Comparison of ENCODE assay signal across 8 cellular contexts in the genomic region with DNA sequence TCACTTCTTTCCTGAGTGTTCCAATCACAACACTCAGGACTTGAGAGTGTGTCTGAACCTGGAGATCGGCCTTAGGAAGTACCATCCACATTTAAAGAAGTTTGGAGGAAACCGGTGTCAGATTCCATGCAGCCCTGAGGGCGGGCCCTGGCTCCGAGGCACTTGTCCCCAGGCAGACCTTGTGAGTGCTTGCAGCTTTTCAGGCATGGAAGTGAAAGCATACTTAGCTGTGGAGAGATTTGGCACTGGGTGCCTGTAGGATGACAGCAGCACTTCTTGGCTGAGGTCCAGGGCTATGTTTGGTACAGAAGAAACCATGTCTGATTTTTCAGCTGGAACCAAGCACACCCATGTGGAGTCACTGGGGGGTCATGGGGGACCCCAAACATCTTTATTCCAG.
DNase-seq lines count a peak whose midpoint lies in the region; ATAC-seq and TF ChIP-seq lines count a peak whose summit lies in the region.

No MANE protein-coding gene starts in this region.

- peak overlapping the region; percentile 26 for H3K4me3 Mint-ChIP-seq in chondrocyte (ENCODE audit: unreplicated experiment)

- peak overlapping the region; percentile 66 for H3K27ac Mint-ChIP-seq in chondrocyte (ENCODE audit: unreplicated experiment)

- ATAC-seq in HG02763 (IDR thresholded peaks at IDR 0.05; ENCODE audit: unreplicated experiment): no peak
- ATAC-seq in GM18858 (IDR thresholded peaks at IDR 0.05; ENCODE audit: unreplicated experiment): no peak

- peaks cover 16% of the 10 kb centered on the region for H3K36me3 Mint-ChIP-seq in chondrocyte (ENCODE audit: low read depth)

- DNase-seq in AG10803 (ENCODE audit: low read depth) (peak; percentile 78), MV-4-11 (lab: John Stamatoyannopoulos, UW) (peak; percentile 58), chondrocyte (ENCODE audit: low spot score) (no peak), lung microvascular endothelial cell (ENCODE audit: low read depth in 2 of 2) (peak; percentile 41 to 85), OCI-M1 (lab: John Stamatoyannopoulos, UW) (no peak), kidney glomerular epithelial cell (lab: John Stamatoyannopoulos, UW) (no peak)

- no peaks in the 10 kb centered on the region for H3K27me3 Mint-ChIP-seq in chondrocyte (ENCODE audit: low read depth)

- TF ChIP-seq CTCF in AG10803 (conservative IDR thresholded peaks at IDR 0.05; ENCODE audit: low read length): no peak
- TF ChIP-seq CTCF in chondrocyte (IDR thresholded peaks at IDR 0.05): no peak

- peaks cover 71% of the 10 kb centered on the region for H3K4me1 Mint-ChIP-seq in chondrocyte (ENCODE audit: low read depth)

- no peak overlapping the region for H3K4me3 ChIP-seq in AG10803 (ENCODE audit: low read length)

- no peaks in the 10 kb centered on the region for H3K9me3 Mint-ChIP-seq in chondrocyte (ENCODE audit: low read depth)

Comparison
In these comparisons a context has a peak if more than half of its experiments do, and no peak if none do; other contexts are left out.
1. DNase-seq: peak in AG10803 (single experiment), MV-4-11 (single experiment) and lung microvascular endothelial cell (2 of 2); none in chondrocyte (single experiment), OCI-M1 (single experiment) and kidney glomerular epithelial cell (single experiment).